In genomic region chr10:72083234-72084093, GRCh38 we compare ENCODE assay signal across 1 cellular context.
TF ChIP-seq lines count a peak whose summit lies in the region.

No MANE protein-coding gene starts in this region.

TF ChIP-seq in GM12878, 131 proteins besides CTCF, POLR2A, EP300 and RAD21:
- TF ChIP-seq SIX5 (IDR thresholded peaks at IDR 0.05; ENCODE audit: low read depth, low read length, severe bottlenecking) (no peak), LARP7 (IDR thresholded peaks at IDR 0.05) (no peak), IRF5 (IDR thresholded peaks at IDR 0.05; ENCODE audit: borderline replicate concordance) (no peak), TCF3 (IDR thresholded peaks at IDR 0.05; ENCODE audit: borderline replicate concordance, insufficient read depth, low read depth, low read length) (no peak), MEF2A (IDR thresholded peaks at IDR 0.05; ENCODE audit: insufficient read depth, low read depth, low read length) (no peak), POU2F2 (IDR thresholded peaks at IDR 0.05; ENCODE audit: borderline replicate concordance, low read depth, low read length) (no peak)
